Comparison of ENCODE assay signal across 9 cellular contexts in genomic region chr3:156793400-156793799, GRCh38. TPM values are rescaled to one million over a fixed set of nuclear protein-coding genes. Genes with fewer than 3 reads are reported as not detected.
DNase-seq lines count a peak whose midpoint lies in the region; ATAC-seq, FAIRE-seq and TF ChIP-seq lines count a peak whose summit lies in the region.
"Had no signal": no experiment of that assay in that cellular context is flagged by ENCODE, and none has a peak within 500 bp of the region (broad histone marks: within the 10 kb centered on the region; RNA-seq: fewer than 3 reads in every experiment).

No MANE protein-coding gene starts in this region.

- peak overlapping the region; percentile 63; the same call in 1 of the 2 replicates for H2BK120ac ChIP-seq in IMR-90 (ENCODE audit: low read depth, low read length)

- BruUV-seq in IMR-90 (replicated peaks; lab: Mats Ljungman, UMichigan) (no TSS peak), GM12878 (replicated peaks; lab: Mats Ljungman, UMichigan) (no TSS peak)

- H3K4me3 Mint-ChIP-seq in CD8-positive, alpha-beta T cell: no peak overlapping the region
- no peak overlapping the region for H3K4me3 Mint-ChIP-seq in neural progenitor cell

- H4K20me1 ChIP-seq in IMR-90 (ENCODE audit: insufficient read depth, low read length) (no peaks in the 10 kb centered on the region), GM12878 (ENCODE audit: control insufficient read depth, insufficient read depth) (no peaks in the 10 kb centered on the region), neural progenitor cell (ENCODE audit: low read depth) (no peaks in the 10 kb centered on the region)

- H4K5ac ChIP-seq in IMR-90 (ENCODE audit: low read depth, low read length): peak overlapping the region; percentile 38; the same call in 1 of the 2 replicates

- H4K91ac ChIP-seq in IMR-90 (ENCODE audit: insufficient read depth, low read depth, low read length): 0 out of 2 replicates have a peak overlapping the region, but pooled peaks have one; percentile 19

- RAD21 ChIA-PET in GM12878 (lab: Charles Lee; ENCODE audit: unreplicated experiment): no interaction called here

- H3K4me1 Mint-ChIP-seq in CD8-positive, alpha-beta T cell (ENCODE audit: low read depth): peaks cover 19% of the 10 kb centered on the region
- peaks cover 21% of the 10 kb centered on the region for H3K4me1 Mint-ChIP-seq in neural progenitor cell

- H3K4ac ChIP-seq in IMR-90 (ENCODE audit: low read depth, low read length): peak overlapping the region; percentile 51

- intact Hi-C loops in CD8-positive, alpha-beta T cell (cut with DNase I, micrococcal nuclease): no loop called here
- intact Hi-C loops in IMR-90 (cut with micrococcal nuclease): no loop called here
- intact Hi-C loops in GM12878 (cut with micrococcal nuclease; ENCODE audit: unreplicated experiment): no loop called here

- no peaks in the 10 kb centered on the region for H3K9me3 Mint-ChIP-seq in CD8-positive, alpha-beta T cell
- H3K9me3 Mint-ChIP-seq in neural progenitor cell: no peaks in the 10 kb centered on the region

- H3K9ac ChIP-seq in IMR-90 (ENCODE audit: low read depth, low read length): no peak overlapping the region
- H3K9ac ChIP-seq in GM12878 (ENCODE audit: control insufficient read depth, insufficient read depth, low read length): no peak overlapping the region
- no peak overlapping the region for H3K9ac ChIP-seq in neural progenitor cell

- H3K4me2 ChIP-seq in IMR-90 (ENCODE audit: low read depth, low read length): no peak overlapping the region
- no peak overlapping the region for H3K4me2 ChIP-seq in GM12878 (ENCODE audit: control insufficient read depth, insufficient read depth)
- no peak overlapping the region for H3K4me2 ChIP-seq in neural progenitor cell

- H2BK20ac ChIP-seq in IMR-90 (ENCODE audit: low read depth, low read length): peak overlapping the region; percentile 41; the same call in 1 of the 2 replicates

- peak overlapping the region; percentile 24; the same call in 1 of the 2 replicates for H3K18ac ChIP-seq in IMR-90 (ENCODE audit: low read depth, low read length)

- H2BK5ac ChIP-seq in IMR-90 (ENCODE audit: low read depth, low read length, poor library complexity, severe bottlenecking): peak overlapping the region; percentile 74

- peak overlapping the region; percentile 25 to 52; a peak in 3 of 4 replicates for H4K8ac ChIP-seq in IMR-90 (ENCODE audit: low read depth in 2 of 2, low read length in 2 of 2)

- H3K56ac ChIP-seq in IMR-90 (ENCODE audit: extremely low read depth, insufficient read depth, low read length): no peak overlapping the region

- no peak overlapping the region for H3K23ac ChIP-seq in IMR-90 (ENCODE audit: low read depth, low read length)

- no peaks in the 10 kb centered on the region for H3K36me3 ChIP-seq in CD8-positive, alpha-beta T cell (ENCODE audit: insufficient read depth, low read length)
- no peaks in the 10 kb centered on the region for H3K36me3 ChIP-seq in IMR-90 (ENCODE audit: control insufficient read depth, insufficient read depth, low read length)
- H3K36me3 ChIP-seq in GM12878 (ENCODE audit: control insufficient read depth in 2 of 2, insufficient read depth in 2 of 2, low read length in 1 of 2): no peaks in the 10 kb centered on the region
- no peaks in the 10 kb centered on the region for H3K36me3 ChIP-seq in neural progenitor cell

- FAIRE-seq in GM12878 (lab: Jason Lieb, UNC): peak; percentile 49

- TF ChIP-seq POLR2A in IMR-90 (IDR thresholded peaks at IDR 0.05; ENCODE audit: low read depth, low read length) (no peak), GM12878 (IDR thresholded peaks at IDR 0.05; ENCODE audit: low read depth, low read length) (no peak)

- H2BK15ac ChIP-seq in IMR-90 (ENCODE audit: low read depth, low read length): 0 out of 3 replicates have a peak overlapping the region, but pooled peaks have one; percentile 7

- H2AFZ ChIP-seq in IMR-90 (replicated peaks; ENCODE audit: low read length, poor library complexity) (no peak overlapping the region), GM12878 (ENCODE audit: control insufficient read depth, low read depth, low read length) (peak overlapping the region; percentile 5; the same call in 1 of the 2 replicates), neural progenitor cell (replicated peaks) (peak overlapping the region; percentile 19)

- CTCF ChIA-PET in CD8-positive, alpha-beta T cell (lab: Charles Lee): interaction anchor here (0.7 to 1.1 kb wide), 2 partner anchors 368 to 644 kb away, joined by 3 read pairs; no protein-coding TSS in a partner anchor
- CTCF ChIA-PET in IMR-90 (lab: Yijun Ruan, JAX): interaction anchor here (1.0 to 1.4 kb wide), 2 partner anchors 14 to 24 kb away, joined by 3 to 4 read pairs; no protein-coding TSS in a partner anchor
- CTCF ChIA-PET in GM12878 (lab: Yijun Ruan, JAX): interaction anchor here (0.6 to 1.0 kb wide), 3 partner anchors 14 to 312 kb away, joined by 3 read pairs; no protein-coding TSS in a partner anchor

- H3K9me3 ChIP-seq in CD8-positive, alpha-beta T cell (ENCODE audit: low read length): no peaks in the 10 kb centered on the region
- H3K9me3 ChIP-seq in IMR-90 (ENCODE audit: control insufficient read depth, insufficient read depth, low read length) (no peaks in the 10 kb centered on the region), GM12878 (replicated peaks; ENCODE audit: control insufficient read depth, insufficient read depth, low read length) (no peaks in the 10 kb centered on the region), neural progenitor cell (ENCODE audit: low read depth) (no peaks in the 10 kb centered on the region)
- H3K9me3 ChIP-seq: mucosa of descending colon had no signal

- TF ChIP-seq EP300 in GM12878 (IDR thresholded peaks at IDR 0.05; ENCODE audit: borderline replicate concordance in 1 of 2, control insufficient read depth in 1 of 2, low read depth in 2 of 2, low read length in 2 of 2): no peak

- in situ Hi-C loops in IMR-90 (cut with MboI; ENCODE audit: low sequenced_read_pairs): no loop called here
- in situ Hi-C loops in GM12878 (cut with MboI): no loop called here

- no peaks in the 10 kb centered on the region for H3K27me3 ChIP-seq in CD8-positive, alpha-beta T cell (ENCODE audit: insufficient read depth, low read length)
- no peaks in the 10 kb centered on the region for H3K27me3 ChIP-seq in IMR-90 (ENCODE audit: control insufficient read depth, insufficient read depth, low read length)
- H3K27me3 ChIP-seq in GM12878 (replicated peaks in 1 of 2; ENCODE audit: control insufficient read depth in 2 of 2, insufficient read depth in 2 of 2, low read length in 1 of 2): no peaks in the 10 kb centered on the region
- no peaks in the 10 kb centered on the region for H3K27me3 ChIP-seq in neural progenitor cell

- H3F3A ChIP-seq in neural progenitor cell (ENCODE audit: low read depth): no peaks in the 10 kb centered on the region

- ATAC-seq in CD8-positive, alpha-beta T cell: no peak
- no peak for ATAC-seq in IMR-90 (ENCODE audit: low read depth)
- no peak for ATAC-seq in GM12878
- no peak for ATAC-seq in GM18907 (IDR thresholded peaks at IDR 0.05; ENCODE audit: unreplicated experiment)

- no peak overlapping the region for H2AK9ac ChIP-seq in IMR-90 (replicated peaks; ENCODE audit: low read depth, low read length, poor library complexity)

- H3K9me1 ChIP-seq in IMR-90 (ENCODE audit: insufficient read depth, low read length): peaks cover 7% of the 10 kb centered on the region; the same call in 1 of the 2 replicates

- H3K27ac Mint-ChIP-seq in CD8-positive, alpha-beta T cell: peak overlapping the region; percentile 67
- H3K27ac Mint-ChIP-seq in neural progenitor cell: no peak overlapping the region

- peaks cover 0 to 5% of the 10 kb centered on the region in 2 experiments; a peak in 2 of 4 replicates for H3K79me1 ChIP-seq in IMR-90 (ENCODE audit: low read depth in 1 of 2, low read length in 2 of 2)

- H3K4me1 ChIP-seq in CD8-positive, alpha-beta T cell (ENCODE audit: insufficient read depth, low read length): peaks cover 7% of the 10 kb centered on the region
- H3K4me1 ChIP-seq in IMR-90 (ENCODE audit: control insufficient read depth, insufficient read depth, low read length) (peaks cover 10% of the 10 kb centered on the region), GM12878 (ENCODE audit: control insufficient read depth, insufficient read depth, low read length) (peaks cover 7% of the 10 kb centered on the region), neural progenitor cell (no peaks in the 10 kb centered on the region)

- no peak for TF ChIP-seq CTCF in CD8-positive, alpha-beta T cell (IDR thresholded peaks at IDR 0.05)
- TF ChIP-seq CTCF in IMR-90 (conservative IDR thresholded peaks at IDR 0.05; ENCODE audit: low read depth, low read length): no peak
- no peak for TF ChIP-seq CTCF in GM12878 (IDR thresholded peaks at IDR 0.05 in 2 of 3, conservative IDR thresholded peaks at IDR 0.05 in 1 of 3; ENCODE audit: control insufficient read depth in 2 of 3, extremely low read depth in 1 of 3, insufficient read depth in 1 of 3, low read depth in 3 of 3, low read length in 3 of 3)
- TF ChIP-seq CTCF in neural progenitor cell (IDR thresholded peaks at IDR 0.05): no peak

- no peak for DNase-seq in CD8-positive, alpha-beta T cell
- DNase-seq in IMR-90 (no peak), GM12878 (ENCODE audit: low read depth, low spot score) (no peak), neural progenitor cell (ENCODE audit: low spot score) (no peak)
- no peak for DNase-seq in stimulated activated naive CD4-positive, alpha-beta T cell treated with Interleukin-2 at 50 U/mL for 16 hours (lab: John Stamatoyannopoulos, UW)
- DNase-seq in stimulated activated CD4-positive, alpha-beta T cell treated with anti-CD3 and anti-CD28 coated beads, Interleukin-2, amount 100 ng/mL, for 24 hours: no peak
- DNase-seq: activated T-cell treated with anti-CD3 and anti-CD28 coated beads for 4 hours, mucosa of descending colon had no signal

- peaks cover 3% of the 10 kb centered on the region for H3K36me3 Mint-ChIP-seq in CD8-positive, alpha-beta T cell
- H3K36me3 Mint-ChIP-seq in neural progenitor cell: no peaks in the 10 kb centered on the region

- SMC1A ChIA-PET in GM12878 (lab: Charles Lee; ENCODE audit: uncharacterized antibody, unreplicated experiment): interaction anchor here (0.8 kb wide), 2 partner anchors 17 to 130 kb away, joined by 3 read pairs; no protein-coding TSS in a partner anchor

- POLR2A ChIA-PET in CD8-positive, alpha-beta T cell (lab: Charles Lee): interaction anchor here (0.8 kb wide), 1 partner anchor 10 kb away, joined by 3 read pairs; no protein-coding TSS in a partner anchor
- POLR2A ChIA-PET in IMR-90 (lab: Charles Lee; ENCODE audit: unreplicated experiment) (no interaction called here), GM12878 (lab: Charles Lee) (no interaction called here)

- H3K79me2 ChIP-seq in GM12878 (ENCODE audit: control insufficient read depth, insufficient read depth, low read length): no peaks in the 10 kb centered on the region
- H3K79me2 ChIP-seq in neural progenitor cell (ENCODE audit: low read depth): no peaks in the 10 kb centered on the region

- no peak overlapping the region for H3K4me3 ChIP-seq in CD8-positive, alpha-beta T cell (ENCODE audit: low read depth, low read length)
- H3K4me3 ChIP-seq in IMR-90 (ENCODE audit: insufficient read depth, low read depth, low read length) (no peak overlapping the region), GM12878 (no peak overlapping the region), neural progenitor cell (no peak overlapping the region)
- H3K4me3 ChIP-seq: mucosa of descending colon had no signal

- TF ChIP-seq RAD21 in IMR-90 (IDR thresholded peaks at IDR 0.05; ENCODE audit: low read length): no peak
- no peak for TF ChIP-seq RAD21 in GM12878 (IDR thresholded peaks at IDR 0.05; ENCODE audit: insufficient read depth, low read depth, low read length)

- H3K14ac ChIP-seq in IMR-90 (replicated peaks; ENCODE audit: low read depth, low read length): no peak overlapping the region

- dilution Hi-C loops in IMR-90 (cut with HindIII; ENCODE audit: low sequenced_read_pairs, unreplicated experiment): no loop called here

- WGBS in IMR-90 (ENCODE audit: extremely low coverage in 2 of 2, insufficient read length in 1 of 2), 2 experiments: no CpG with 5 or more reads among the region's 1 CpG
- WGBS in GM12878 (ENCODE audit: insufficient coverage, insufficient replicate concordance, low lambda C conversion rate, missing lambda C conversion rate): 84% methylated on average over 1 of the region's 1 CpG

- no peak overlapping the region for H3K27ac ChIP-seq in CD8-positive, alpha-beta T cell (ENCODE audit: low read depth, low read length)
- H3K27ac ChIP-seq in IMR-90 (ENCODE audit: insufficient read depth, low read length) (no peak overlapping the region), GM12878 (ENCODE audit: control insufficient read depth, insufficient read depth) (no peak overlapping the region), neural progenitor cell (no peak overlapping the region)

- H2AK5ac ChIP-seq in IMR-90 (ENCODE audit: low read depth, low read length): no peak overlapping the region

- no peaks in the 10 kb centered on the region for H3K27me3 Mint-ChIP-seq in CD8-positive, alpha-beta T cell (ENCODE audit: low read depth)
- peaks cover 2% of the 10 kb centered on the region for H3K27me3 Mint-ChIP-seq in neural progenitor cell (ENCODE audit: insufficient read depth, low read depth)

RNA-seq across cellular contexts. Expression of gene LEKR1, which starts 32.8 kb away (rescaled TPM):
- total RNA-seq in CD8-positive, alpha-beta T cell: 1 to 10 TPM; 1.5 to 1.8 TPM
- total RNA-seq in IMR-90 (2012; rRNA removed) (0.36 and 0.56 TPM in 2 replicates), GM12878 (2014; rRNA removed) (0.76 and 1.2 TPM in 2 replicates), GM12878 (2014; rRNA removed; fragmentation: Illumina TruSeq; extraction: Trizol) (1.1 and 2.8 TPM in 2 replicates), GM12878 (2021) (1.1 and 1.2 TPM in 2 replicates), neural progenitor cell (ENCODE audit: low replicate concordance) (0.56 and 1.9 TPM in 2 replicates)
- polyA plus RNA-seq in IMR-90 (2012; rRNA removed) (0.10 and 0.19 TPM in 2 replicates), GM12878 (2011; rRNA removed) (0.90 and 3.1 TPM in 2 replicates), GM12878 (2014; fragmentation: Illumina TruSeq; extraction: Trizol) (0.48 and 2.2 TPM in 2 replicates), GM12878 (2014; fragmentation: Nextera tagmentation; extraction: Ambion mirVana) (1 to 10 TPM; 1.3 to 1.6 TPM), GM12878 (2014; rRNA removed) (1.3 and 1.6 TPM in 2 replicates), GM12878 (2016; fragmentation: Nextera tagmentation; extraction: Ambion mirVana) (1 to 10 TPM; 2.6 to 3.2 TPM)
- 0.05 TPM in 2 replicates for polyA plus RNA-seq in IMR-90 (2012; cell fraction: cytosol; rRNA removed)
- polyA plus RNA-seq in IMR-90 (2012; cell fraction: nucleus; rRNA removed; ENCODE audit: low replicate concordance): 0.14 and 0.31 TPM in 2 replicates
- 13.6 and 45.8 TPM in 2 replicates for total RNA-seq in GM12878 (2013; cell fraction: nucleolus; rRNA removed)
- 0.37 TPM for polyA plus RNA-seq in GM12878 (2011; ENCODE audit: low read depth)
- 0.33 and 0.84 TPM in 2 replicates for polyA plus RNA-seq in GM12878 (2011; cell fraction: cytosol; rRNA removed)
- 1.1 and 1.7 TPM in 2 replicates for polyA plus RNA-seq in GM12878 (2011; cell fraction: nucleus; rRNA removed)
- 0.83 and 1.1 TPM in 2 replicates for polyA plus RNA-seq in GM12878 (2012)
- 2.3 TPM in 2 replicates for polyA minus RNA-seq in GM12878 (2011; rRNA and poly(A)+ RNA removed)
- polyA minus RNA-seq in GM12878 (2011; cell fraction: cytosol; rRNA and poly(A)+ RNA removed): not detected in 2 replicates
- polyA minus RNA-seq in GM12878 (2011; cell fraction: nucleus; rRNA and poly(A)+ RNA removed): 5.2 and 6.0 TPM in 2 replicates
